8 cellular contexts compared by ENCODE assay signal in the genomic region with DNA sequence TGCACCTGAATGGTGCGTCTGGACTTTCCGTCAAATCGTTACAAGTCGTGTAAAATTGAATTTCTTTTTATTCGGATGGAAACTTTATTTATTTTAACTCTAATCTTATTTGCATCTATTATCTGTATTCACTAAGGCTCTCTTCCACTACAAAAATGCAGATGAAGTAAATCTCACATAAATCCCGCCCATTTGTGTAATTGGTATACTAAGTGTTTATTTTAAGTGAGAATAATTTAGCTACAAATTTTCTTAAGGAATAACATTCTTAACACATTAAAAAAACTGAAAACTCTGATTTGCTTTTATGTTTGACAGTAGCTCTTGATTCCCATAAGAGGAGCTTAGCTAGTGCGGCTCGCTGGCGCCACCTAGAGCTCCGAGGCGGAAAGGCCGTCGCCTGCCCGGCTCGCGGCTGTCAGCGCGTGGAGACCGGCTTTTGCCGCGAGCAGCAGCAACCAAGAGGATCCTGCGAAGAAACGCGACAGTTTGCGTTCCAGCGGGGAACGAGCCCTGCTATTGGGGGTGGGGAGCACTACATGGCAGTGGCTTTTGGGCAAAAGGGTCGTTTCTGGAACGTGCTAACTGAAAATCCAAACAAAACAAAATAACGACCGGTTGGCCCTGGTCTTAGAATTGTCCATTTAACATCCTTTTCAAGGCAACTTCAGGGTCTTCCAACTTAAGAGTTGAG. TPM values are rescaled to one million over a fixed set of nuclear protein-coding genes. Genes with fewer than 3 reads are reported as not detected.
DNase-seq lines count a peak whose midpoint lies in the region; ATAC-seq and TF ChIP-seq lines count a peak whose summit lies in the region.

No MANE protein-coding gene starts in this region.

- no peak for TF ChIP-seq POLR2A in gastrocnemius medialis (IDR thresholded peaks at IDR 0.05)

- H3K27ac ChIP-seq in ascending aorta: no peak overlapping the region
- H3K27ac ChIP-seq in gastrocnemius medialis: no peak overlapping the region

- H3K4me3 ChIP-seq in ascending aorta (peak overlapping the region; percentile 5 to 18), gastrocnemius medialis (peak overlapping the region; percentile 21 to 49 (median 30))

- TF ChIP-seq CTCF in ascending aorta (IDR thresholded peaks at IDR 0.05) (peak; percentile 85 to 98 (median 97)), gastrocnemius medialis (IDR thresholded peaks at IDR 0.05 in 4 of 5, conservative IDR thresholded peaks at IDR 0.05 in 1 of 5) (peak; percentile 77 to 99 (median 91))

- H3K4me1 ChIP-seq in ascending aorta (peaks cover 17 to 27% of the 10 kb centered on the region in 2 donors), gastrocnemius medialis (peaks cover 18 to 22% of the 10 kb centered on the region in 2 donors)

- in situ Hi-C loops in gastrocnemius medialis (cut with MboI; ENCODE audit: low sequenced_read_pairs in 4 of 4): loop anchor here (5.0 to 25.0 kb wide), 5 partner anchors 179 to 939 kb away; no protein-coding TSS in a partner anchor

- H3K36me3 ChIP-seq in ascending aorta (no peaks in the 10 kb centered on the region), gastrocnemius medialis (no peaks in the 10 kb centered on the region)

- intact Hi-C loops in ascending aorta (cut with DNase I) (loop anchor here (2.0 to 10.0 kb wide), 6 partner anchors 94 to 1477 kb away; a partner anchor contains a TSS), gastrocnemius medialis (cut with DNase I; ENCODE audit: low total_unique reads) (loop anchor here (1.0 to 10.0 kb wide), 3 partner anchors 183 to 939 kb away; no protein-coding TSS in a partner anchor)

- ATAC-seq in GM21619 (IDR thresholded peaks at IDR 0.05; ENCODE audit: unreplicated experiment): peak; percentile 58
- peak; percentile 63 to 86 for ATAC-seq in gastrocnemius medialis
- no peak for ATAC-seq in GM21825 (IDR thresholded peaks at IDR 0.05; ENCODE audit: unreplicated experiment)

- DNase-seq in D341Med (ENCODE audit: low spot score): peak; percentile 85
- DNase-seq in NAMALWA (ENCODE audit: low spot score): peak; percentile 88
- DNase-seq in T-helper 22 cell (ENCODE audit: low read depth): peak; percentile 63
- peak in 1 of 2 donors; percentile 91 for DNase-seq in ascending aorta (ENCODE audit: low spot score in 2 of 2)
- peak; percentile 86 for DNase-seq in hepatic stellate cell (ENCODE audit: low spot score)
- DNase-seq in gastrocnemius medialis: peak; percentile 67 to 75

- peaks cover 62% of the 10 kb centered on the region for H3K27me3 ChIP-seq in ascending aorta
- H3K27me3 ChIP-seq in gastrocnemius medialis: peaks cover 70 to 80% (median 73%) of the 10 kb centered on the region in 3 donors

- H3K9me3 ChIP-seq in ascending aorta: no peaks in the 10 kb centered on the region
- H3K9me3 ChIP-seq in gastrocnemius medialis: no peaks in the 10 kb centered on the region

RNA-seq across cellular contexts. Expression of a gene that starts 6.7 kb away (rescaled TPM):
- total RNA-seq in ascending aorta: not detected
- total RNA-seq in gastrocnemius medialis: under 1 TPM in 1 of 4 donors, not detected in 3; 0.10 TPM

RNA-seq across cellular contexts. Expression of a gene that starts 54.1 kb away (rescaled TPM):
- total RNA-seq in ascending aorta (2.3 TPM), gastrocnemius medialis (10 to 100 TPM; 13.9 to 24.2 (median 20.7) TPM)
